12 cellular contexts compared by ENCODE assay signal in genomic region chr20:36875093-36875492, GRCh38. TPM values are rescaled to one million over a fixed set of nuclear protein-coding genes. Genes with fewer than 3 reads are reported as not detected.
DNase-seq lines count a peak whose midpoint lies in the region; ATAC-seq, FAIRE-seq and TF ChIP-seq lines count a peak whose summit lies in the region.
"Not testable (repeated sequence)": the region's sequence is repeated elsewhere in the genome, so short reads cannot be mapped to it uniquely, and the experiment has no call there.
"Had no signal": no experiment of that assay in that cellular context is flagged by ENCODE, and none has a peak within 500 bp of the region (broad histone marks: within the 10 kb centered on the region; RNA-seq: fewer than 3 reads in every experiment).

No MANE protein-coding gene starts in this region.

- TF ChIP-seq EP300 in HepG2 (IDR thresholded peaks at IDR 0.05; ENCODE audit: low read depth in 2 of 2, low read length in 2 of 2); HepG2 (CRISPR knock-in tag; IDR thresholded peaks at IDR 0.05; ENCODE audit: borderline replicate concordance): not testable (repeated sequence)

- not testable (repeated sequence) for FAIRE-seq in HepG2 (lab: Jason Lieb, UNC); small intestine (lab: Jason Lieb, UNC)

- H3K9me2 ChIP-seq in DOHH2 (replicated peaks; ENCODE audit: control insufficient read depth, low read length): not testable (repeated sequence)

- not testable (repeated sequence) for H3K36me3 ChIP-seq in DOHH2 (ENCODE audit: control insufficient read depth, low read length); KMS-11 (ENCODE audit: insufficient read depth); Peyer's patch; HepG2 (replicated peaks in 1 of 2; ENCODE audit: control insufficient read depth in 1 of 2, insufficient read depth in 2 of 2, low read length in 2 of 2); small intestine (ENCODE audit: control insufficient read depth in 2 of 2, insufficient read depth in 2 of 2, low read length in 2 of 2); thyroid gland

- H3K4me3 Mint-ChIP-seq in chondrocyte (ENCODE audit: unreplicated experiment): not testable (repeated sequence)

- not testable (repeated sequence) for H3K4me3 ChIP-seq in DOHH2 (ENCODE audit: low read length); KMS-11 (IDR thresholded peaks at IDR 0.05; ENCODE audit: insufficient read depth, low read depth, low read length); Peyer's patch; small intestine (ENCODE audit: low read depth in 1 of 2, low read length in 2 of 2); thyroid gland (replicated peaks in 1 of 3)
- peak overlapping the region; percentile 23 to 72 (median 50) for H3K4me3 ChIP-seq in HepG2 (replicated peaks in 1 of 3; ENCODE audit: insufficient read depth in 1 of 3, low read depth in 2 of 3, low read length in 3 of 3)

- POLR2A ChIA-PET in HepG2 (lab: Yijun Ruan, JAX): interaction anchor here (0.7 to 3.2 kb wide), 6 partner anchors 10 to 129 kb away, joined by 3 to 22 read pairs (median 8); partner anchors contain the start of genes DSN1 and NDRG3

- DNase-seq in Peyer's patch; chondrocyte (ENCODE audit: low spot score); HepG2 (ENCODE audit: low spot score); small intestine; thyroid gland: not testable (repeated sequence)

- not testable (repeated sequence) for H3K36me3 Mint-ChIP-seq in chondrocyte (ENCODE audit: low read depth)

- not testable (repeated sequence) for TF ChIP-seq POLR2A in Peyer's patch (IDR thresholded peaks at IDR 0.05); HepG2 (IDR thresholded peaks at IDR 0.05; ENCODE audit: insufficient read depth in 1 of 2, low read depth in 2 of 2, low read length in 2 of 2); thyroid gland (IDR thresholded peaks at IDR 0.05)

- in situ Hi-C loops in HepG2 (cut with HindIII; ENCODE audit: extremely low pct_ligation_motif_present, low pct_unique_long_range_greater_than_20kb): not testable (repeated sequence)

- BruUV-seq in HepG2 (replicated peaks; lab: Mats Ljungman, UMichigan): not testable (repeated sequence)

- H3F3A ChIP-seq in DOHH2 (ENCODE audit: control insufficient read depth, insufficient read depth): not testable (repeated sequence)

- not testable (repeated sequence) for H3K4me1 Mint-ChIP-seq in chondrocyte (ENCODE audit: low read depth)

- not testable (repeated sequence) for H3K79me2 ChIP-seq in DOHH2 (ENCODE audit: control insufficient read depth, low read length); KMS-11 (ENCODE audit: insufficient read depth, low read depth); HepG2 (ENCODE audit: insufficient read depth, low read length)

- not testable (repeated sequence) for TF ChIP-seq CTCF in 22Rv1 (IDR thresholded peaks at IDR 0.05); DOHH2 (IDR thresholded peaks at IDR 0.05; ENCODE audit: low read depth, low read length, poor library complexity, severe bottlenecking); KMS-11 (conservative IDR thresholded peaks at IDR 0.05; ENCODE audit: low read depth, low read length); Peyer's patch (IDR thresholded peaks at IDR 0.05); chondrocyte (IDR thresholded peaks at IDR 0.05); HepG2 (CRISPR knock-in tag; IDR thresholded peaks at IDR 0.05); thyroid gland (IDR thresholded peaks at IDR 0.05)

- peak; percentile 4 for ATAC-seq in HepG2

- intact Hi-C loops in HepG2 (cut with micrococcal nuclease; ENCODE audit: unreplicated experiment); thyroid gland (cut with DNase I): not testable (repeated sequence)

- peak overlapping the region; percentile 41 for H3K27ac Mint-ChIP-seq in chondrocyte (ENCODE audit: unreplicated experiment)

- not testable (repeated sequence) for H3K27me3 Mint-ChIP-seq in chondrocyte (ENCODE audit: low read depth)

- H3K9me3 Mint-ChIP-seq in chondrocyte (ENCODE audit: low read depth): not testable (repeated sequence)

- not testable (repeated sequence) for H3K27me3 ChIP-seq in DOHH2 (ENCODE audit: control insufficient read depth, low read length); KMS-11 (ENCODE audit: insufficient read depth, low read depth); Peyer's patch; HepG2 (ENCODE audit: control insufficient read depth in 1 of 2, insufficient read depth in 2 of 2, low read length in 2 of 2); small intestine (ENCODE audit: control insufficient read depth in 2 of 2, insufficient read depth in 2 of 2, low read length in 2 of 2); thyroid gland

- not testable (repeated sequence) for H3K9me3 ChIP-seq in DOHH2 (ENCODE audit: control insufficient read depth, insufficient read depth, low read length); Peyer's patch; HepG2 (ENCODE audit: low read length); small intestine (ENCODE audit: control insufficient read depth, low read depth); thyroid gland

- not testable (repeated sequence) for H3K9ac ChIP-seq in KMS-11
- H3K9ac ChIP-seq in HepG2 (ENCODE audit: insufficient read depth, low read depth, low read length): peak overlapping the region; percentile 39; the same call in 1 of the 2 replicates

- H3K4me1 ChIP-seq in DOHH2 (ENCODE audit: control insufficient read depth, low read length) (peaks cover 26% of the 10 kb centered on the region), KMS-11 (ENCODE audit: low read depth, poor library complexity, severe bottlenecking) (peaks cover 18% of the 10 kb centered on the region), Peyer's patch (peaks cover 0 to 23% (median 0%) of the 10 kb centered on the region in 4 donors), HepG2 (ENCODE audit: insufficient read depth, low read length) (peaks cover 63% of the 10 kb centered on the region), thyroid gland (peaks cover 11 to 38% of the 10 kb centered on the region in 2 donors)
- H3K4me1 ChIP-seq in small intestine (ENCODE audit: control insufficient read depth in 2 of 2, insufficient read depth in 1 of 2, low read depth in 1 of 2, low read length in 1 of 2): not testable (repeated sequence)

- TF ChIP-seq RAD21 in HepG2 (CRISPR knock-in tag; IDR thresholded peaks at IDR 0.05): not testable (repeated sequence)

- H3K4me2 ChIP-seq in DOHH2 (ENCODE audit: low read length) (peak overlapping the region; percentile 37), KMS-11 (peak overlapping the region; percentile 23; the same call in 1 of the 2 replicates), HepG2 (ENCODE audit: low read depth, low read length) (peak overlapping the region; percentile 100)

- H3K27ac ChIP-seq in 22Rv1 (peak overlapping the region; percentile 74), Peyer's patch (peak overlapping the region in 3 of 4 donors; percentile 75 to 95 (median 87)), small intestine (ENCODE audit: low read depth in 1 of 2, low read length in 1 of 2) (peak overlapping the region; percentile 81 to 93), thyroid gland (peak overlapping the region in 2 of 3 donors; percentile 59 to 65)
- H3K27ac ChIP-seq in DOHH2 (ENCODE audit: low read depth, low read length); KMS-11; HepG2 (ENCODE audit: extremely low read length, insufficient read depth, low read length): not testable (repeated sequence)

- not testable (repeated sequence) for H2AFZ ChIP-seq in KMS-11 (ENCODE audit: low read depth)
- peak overlapping the region; percentile 49 for H2AFZ ChIP-seq in HepG2 (ENCODE audit: low read length)

- CTCF ChIA-PET in HepG2 (lab: Yijun Ruan, JAX; ENCODE audit: low intra/inter-chr PET ratio, low total read pairs): not testable (repeated sequence)

- H4K20me1 ChIP-seq in DOHH2 (ENCODE audit: control insufficient read depth, insufficient read depth, low read depth, low read length); KMS-11 (ENCODE audit: insufficient read depth); HepG2 (ENCODE audit: insufficient read depth, low read length): not testable (repeated sequence)

- WGBS in HepG2 (ENCODE audit: low lambda C conversion rate): 12% methylated on average over 5 of the region's 5 CpGs
- 70 to 74% (median 73%) methylated on average over 5 of the region's 5 CpGs for WGBS in small intestine, 3 donors
- 90 to 96% methylated on average over 5 of the region's 5 CpGs for WGBS in thyroid gland, 2 donors

RNA-seq across cellular contexts. Expression of gene TLDC2, which starts 0.8 kb away (rescaled TPM):
- total RNA-seq in Peyer's patch (100 to 1,000 TPM in 2 of 4 donors, 10 to 100 TPM in 2; 22.3 to 114 (median 70.1) TPM), chondrocyte (not detected in 3 replicates), HepG2 (2016; rRNA removed; fragmentation: Illumina TruSeq; extraction: Trizol) (1.2 and 1.6 TPM in 2 replicates), thyroid gland (1 to 10 TPM in 2 of 4 donors, under 1 TPM in 2; 0.45 to 2.5 (median 1.1) TPM)
- total RNA-seq in HepG2 (2016; cell fraction: cytosol; rRNA removed; fragmentation: Illumina TruSeq; extraction: Trizol; ENCODE audit: low read depth): 0.62 and 0.81 TPM in 2 replicates
- 1.4 and 1.9 TPM in 2 replicates for total RNA-seq in HepG2 (2016; cell fraction: insoluble cytoplasmic fraction; rRNA removed; fragmentation: Illumina TruSeq; extraction: Trizol)
- total RNA-seq in HepG2 (2016; cell fraction: membrane; rRNA removed; fragmentation: Illumina TruSeq; extraction: Trizol): 0.99 and 1.00 TPM in 2 replicates
- 0.91 and 1.4 TPM in 2 replicates for total RNA-seq in HepG2 (2016; cell fraction: nucleus; rRNA removed; fragmentation: Illumina TruSeq; extraction: Trizol)
- polyA plus RNA-seq in HepG2 (2011; rRNA removed) (0.69 and 1.5 TPM in 2 replicates), small intestine (10 to 100 TPM; 19.5 to 61.6 (median 43.6) TPM)
- polyA plus RNA-seq in HepG2 (2011; cell fraction: cytosol; rRNA removed): 0.95 and 1.1 TPM in 2 replicates
- 0.54 and 1.2 TPM in 2 replicates for polyA plus RNA-seq in HepG2 (2011; cell fraction: nucleus; rRNA removed)
- 0.45 and 1.3 TPM in 2 replicates for polyA plus RNA-seq in HepG2 (2012)
- 0.27 and 0.36 TPM in 2 replicates for polyA plus RNA-seq in HepG2 (2016; cell fraction: cytosol; fragmentation: Illumina TruSeq; extraction: Trizol; ENCODE audit: low read depth)
- 1.3 and 1.7 TPM in 2 replicates for polyA plus RNA-seq in HepG2 (2016; cell fraction: insoluble cytoplasmic fraction; fragmentation: Illumina TruSeq; extraction: Trizol; ENCODE audit: low read depth)
- 0.85 and 0.96 TPM in 2 replicates for polyA plus RNA-seq in HepG2 (2016; cell fraction: membrane; fragmentation: Illumina TruSeq; extraction: Trizol; ENCODE audit: low read depth)
- 0.45 and 0.70 TPM in 2 replicates for polyA plus RNA-seq in HepG2 (2016; cell fraction: nucleus; fragmentation: Illumina TruSeq; extraction: Trizol; ENCODE audit: insufficient read depth, low read depth)
- 1.4 TPM in 1 of 2 replicates, not detected in the other for polyA minus RNA-seq in HepG2 (2011; rRNA and poly(A)+ RNA removed; ENCODE audit: low replicate concordance)
- 1.2 TPM in 1 of 2 replicates, not detected in the other for polyA minus RNA-seq in HepG2 (2011; cell fraction: cytosol; rRNA and poly(A)+ RNA removed)
- polyA minus RNA-seq in HepG2 (2011; cell fraction: nucleus; rRNA and poly(A)+ RNA removed): 2.2 TPM in 2 replicates
- total RNA-seq: A673; Caco-2; CD4-positive, alpha-beta T cell; Daoy had no signal

Comparison
In these comparisons a context has a peak if more than half of its experiments do, and no peak if none do; other contexts are left out.
1. H3K4me2 ChIP-seq: peak in every context shown above with its lines; median percentile 100 in HepG2; 37 in DOHH2; 23 in KMS-11.
2. RNA of gene TLDC2, which starts 0.8 kb away (total RNA-seq): 22.3 to 114 TPM in Peyer's patch; 0.62 to 1.9 TPM in HepG2, 0.45 to 2.5 TPM in thyroid gland and not detected in chondrocyte; every median in the first group is over 4 times any median in the second.